In genomic region chr11:119694334-119694733, GRCh38 we compare ENCODE assay signal across 8 cellular contexts. TPM values are rescaled to one million over a fixed set of nuclear protein-coding genes. Genes with fewer than 3 reads are reported as not detected.
A peak's percentile ranks its signal among the peaks of the same experiment; 100 is the strongest.
DNase-seq lines count a peak whose midpoint lies in the region; ATAC-seq, FAIRE-seq and TF ChIP-seq lines count a peak whose summit lies in the region.

No MANE protein-coding gene starts in this region.

- peaks cover 0 to 30% of the 10 kb centered on the region in 2 donors for H3K4me1 ChIP-seq in left lung

- no peak for DNase-seq in D721Med (ENCODE audit: insufficient read length, low spot score)
- no peak for DNase-seq in left lung
- DNase-seq in NCI-H226, result no peak
- DNase-seq in cardiac septum (ENCODE audit: low spot score), result no peak
- no peak for DNase-seq in Calu3
- DNase-seq in stimulated activated CD4-positive, alpha-beta T cell treated with anti-CD3 and anti-CD28 coated beads, Interleukin-15, amount 100 ng/mL, for 24 hours, result no peak

- BruUV-seq in Calu3 (replicated peaks; lab: Mats Ljungman, UMichigan), result no TSS peak

- no peaks in the 10 kb centered on the region for H3K9me3 Mint-ChIP-seq in Calu3 (ENCODE audit: low read depth, unreplicated experiment)

- peaks cover 13% of the 10 kb centered on the region for H3K4me1 Mint-ChIP-seq in Calu3 (ENCODE audit: low read depth, unreplicated experiment)

- no peaks in the 10 kb centered on the region for H3K27me3 Mint-ChIP-seq in Calu3 (ENCODE audit: unreplicated experiment)

- no peaks in the 10 kb centered on the region for H3K36me3 ChIP-seq in left lung

- peak; percentile 47 for TF ChIP-seq POLR2A in Raji (IDR thresholded peaks at IDR 0.05; ENCODE audit: insufficient read depth, low read depth, low read length)

- H3K4me3 Mint-ChIP-seq in Calu3 (ENCODE audit: low read depth, unreplicated experiment), result no peak overlapping the region

- CTCF ChIA-PET in Calu3 (lab: Charles Lee), result interaction anchor here (0.6 to 1.3 kb wide), 3 partner anchors 11 to 784 kb away, joined by 3 to 6 read pairs (median 5); partner anchors contain the start of gene NECTIN1

- intact Hi-C loops in left lung (cut with DNase I), result no loop called here
- intact Hi-C loops in cardiac septum (cut with DNase I), result no loop called here
- intact Hi-C loops in Calu3 (cut with micrococcal nuclease; ENCODE audit: unreplicated experiment), result loop anchor here (5.0 kb wide), 1 partner anchor 33 kb away; the partner anchor contains the start of gene NECTIN1

- no peaks in the 10 kb centered on the region for H3K9me3 ChIP-seq in left lung

- H3K27ac Mint-ChIP-seq in Calu3 (ENCODE audit: unreplicated experiment), result no peak overlapping the region

- H3K4me3 ChIP-seq in left lung, result no peak overlapping the region

- no peaks in the 10 kb centered on the region for H3K27me3 ChIP-seq in left lung

- TF ChIP-seq CTCF in D721Med (IDR thresholded peaks at IDR 0.05; ENCODE audit: insufficient read depth, missing control alignments) (peak; percentile 13), left lung (IDR thresholded peaks at IDR 0.05) (no peak), Calu3 (IDR thresholded peaks at IDR 0.05; ENCODE audit: unreplicated experiment) (no peak)

- FAIRE-seq in D721Med (lab: Jason Lieb, UNC), result no peak

- no peaks in the 10 kb centered on the region for H3K36me3 Mint-ChIP-seq in Calu3 (ENCODE audit: insufficient read depth, unreplicated experiment)

- ATAC-seq in HG02759 (IDR thresholded peaks at IDR 0.05; ENCODE audit: unreplicated experiment) (peak; percentile 46), left lung (peak; percentile 46)

- no peak overlapping the region for H3K27ac ChIP-seq in left lung

RNA-seq across cellular contexts. Expression of gene NECTIN1, which starts 34.7 kb away (rescaled TPM):
- total RNA-seq in left lung (10 to 100 TPM; 13.0 to 13.8 TPM), cardiac septum (10.4 TPM), Calu3 (2022) (22.1 and 28.5 TPM in 2 replicates)
